10 cellular contexts compared by ENCODE assay signal in genomic region chr15:49675051-49675450, GRCh38. TPM values are rescaled to one million over a fixed set of nuclear protein-coding genes. Genes with fewer than 3 reads are reported as not detected.
A peak's percentile ranks its signal among the peaks of the same experiment; 100 is the strongest.
DNase-seq lines count a peak whose midpoint lies in the region; TF ChIP-seq lines count a peak whose summit lies in the region.
"Had no signal": no experiment of that assay in that cellular context is flagged by ENCODE, and none has a peak within 500 bp of the region (broad histone marks: within the 10 kb centered on the region; RNA-seq: fewer than 3 reads in every experiment).

No MANE protein-coding gene starts in this region.

- H3K4me2 ChIP-seq in fibroblast of lung (ENCODE audit: extremely low read depth, insufficient read depth, low read length): no peak overlapping the region
- peak overlapping the region; percentile 32 for H3K4me2 ChIP-seq in skeletal muscle satellite cell (ENCODE audit: low read length)

- H3K4me1 ChIP-seq in fibroblast of lung (ENCODE audit: control insufficient read depth, extremely low read depth, insufficient read depth, low read length) (peaks cover 2% of the 10 kb centered on the region), skeletal muscle satellite cell (ENCODE audit: control insufficient read depth, insufficient read depth, low read length) (peaks cover 14% of the 10 kb centered on the region)
- H3K4me1 ChIP-seq in CD4-positive, alpha-beta memory T cell (ENCODE audit: insufficient read depth, low read length): no peaks in the 10 kb centered on the region

- no peaks in the 10 kb centered on the region for H3K79me2 ChIP-seq in fibroblast of lung (ENCODE audit: control insufficient read depth, insufficient read depth, low read length)

- H3K9ac ChIP-seq in fibroblast of lung (ENCODE audit: insufficient read depth, low read length) (no peak overlapping the region), skeletal muscle satellite cell (ENCODE audit: low read depth, low read length) (no peak overlapping the region)

- peak in 1 of 2 donors; percentile 18 for TF ChIP-seq CTCF in fibroblast of lung (conservative IDR thresholded peaks at IDR 0.05 in 1 of 2, IDR thresholded peaks at IDR 0.05 in 1 of 2; ENCODE audit: low read depth in 1 of 2, low read length in 2 of 2)

- CTCF ChIA-PET in CD4-positive, alpha-beta memory T cell (lab: Charles Lee; ENCODE audit: partially characterized antibody): no interaction called here

- H3K27me3 ChIP-seq in fibroblast of lung (ENCODE audit: control insufficient read depth, insufficient read depth, low read length) (no peaks in the 10 kb centered on the region), skeletal muscle satellite cell (ENCODE audit: control insufficient read depth, insufficient read depth, low read length) (no peaks in the 10 kb centered on the region)
- H3K27me3 ChIP-seq in CD4-positive, alpha-beta memory T cell (ENCODE audit: insufficient read depth, low read length): peaks cover 3% of the 10 kb centered on the region

- H3K36me3 ChIP-seq in fibroblast of lung (ENCODE audit: control insufficient read depth, insufficient read depth, low read length): no peaks in the 10 kb centered on the region
- H3K36me3 ChIP-seq in skeletal muscle satellite cell (ENCODE audit: insufficient read depth, low read length): no peaks in the 10 kb centered on the region
- no peaks in the 10 kb centered on the region for H3K36me3 ChIP-seq in CD4-positive, alpha-beta memory T cell (ENCODE audit: insufficient read depth, low read length)

- H3K4me3 ChIP-seq in fibroblast of lung (replicated peaks in 1 of 4; ENCODE audit: control extremely low read depth in 1 of 4, insufficient read depth in 1 of 4, low read depth in 3 of 4, low read length in 4 of 4) (no peak overlapping the region), skeletal muscle satellite cell (ENCODE audit: low read length) (no peak overlapping the region)
- no peak overlapping the region for H3K4me3 ChIP-seq in CD4-positive, alpha-beta memory T cell (ENCODE audit: low read length in 2 of 2)

- H3K9me3 ChIP-seq in fibroblast of lung (ENCODE audit: control insufficient read depth, insufficient read depth, low read depth, low read length): no peaks in the 10 kb centered on the region
- H3K9me3 ChIP-seq in skeletal muscle satellite cell (replicated peaks; ENCODE audit: low read length): no peaks in the 10 kb centered on the region
- H3K9me3 ChIP-seq in CD4-positive, alpha-beta memory T cell (ENCODE audit: control insufficient read depth in 1 of 2, low read length in 2 of 2): no peaks in the 10 kb centered on the region

- H3K9me3 Mint-ChIP-seq in CD4-positive, alpha-beta memory T cell: no peaks in the 10 kb centered on the region
- H3K9me3 Mint-ChIP-seq: activated naive CD4-positive, alpha-beta T cell treated with anti-CD3 and anti-CD28 coated beads for 36 hours had no signal

- no peaks in the 10 kb centered on the region for H3K36me3 Mint-ChIP-seq in CD4-positive, alpha-beta memory T cell

- POLR2A ChIA-PET in CD4-positive, alpha-beta memory T cell (lab: Charles Lee; ENCODE audit: partially characterized antibody): no interaction called here

- DNase-seq in GM04504 (ENCODE audit: low read depth): peak; percentile 76
- DNase-seq in RKO (ENCODE audit: low spot score): peak; percentile 78
- peak; percentile 58 to 88 for DNase-seq in fibroblast of lung (ENCODE audit: low read depth in 2 of 2)
- DNase-seq in CD4-positive, alpha-beta memory T cell: no peak
- no peak for DNase-seq in NCI-H774 (lab: John Stamatoyannopoulos, UW)
- DNase-seq in activated effector memory CD4-positive, alpha-beta T cell treated with Interleukin-2 at 50 U/mL for 16 hours: no peak
- no peak for DNase-seq in anterior cingulate cortex (lab: John Stamatoyannopoulos, UW)
- DNase-seq: activated naive CD4-positive, alpha-beta T cell treated with anti-CD3 and anti-CD28 coated beads for 36 hours; effector memory CD4-positive, alpha-beta T cell had no signal

- H3K4me1 Mint-ChIP-seq in CD4-positive, alpha-beta memory T cell: no peaks in the 10 kb centered on the region

- no peak overlapping the region for H2AFZ ChIP-seq in fibroblast of lung (ENCODE audit: low read length)

- no peak overlapping the region for H3K4me3 Mint-ChIP-seq in CD4-positive, alpha-beta memory T cell
- H3K4me3 Mint-ChIP-seq: activated naive CD4-positive, alpha-beta T cell treated with anti-CD3 and anti-CD28 coated beads for 36 hours had no signal

- intact Hi-C loops in CD4-positive, alpha-beta memory T cell (cut with micrococcal nuclease): no loop called here

- peaks cover 13 to 20% of the 10 kb centered on the region in 2 donors for H3K27me3 Mint-ChIP-seq in CD4-positive, alpha-beta memory T cell

- no peak overlapping the region for H3K27ac Mint-ChIP-seq in CD4-positive, alpha-beta memory T cell
- H3K27ac Mint-ChIP-seq: activated naive CD4-positive, alpha-beta T cell treated with anti-CD3 and anti-CD28 coated beads for 36 hours had no signal

- H4K20me1 ChIP-seq in fibroblast of lung (ENCODE audit: control insufficient read depth, extremely low read depth, insufficient read depth, low read length): no peaks in the 10 kb centered on the region

- no peak overlapping the region for H3K27ac ChIP-seq in fibroblast of lung (ENCODE audit: insufficient read depth, low read length)
- no peak overlapping the region for H3K27ac ChIP-seq in CD4-positive, alpha-beta memory T cell (ENCODE audit: low read depth, low read length)

RNA-seq across cellular contexts. Expression of gene DTWD1, which starts 54.2 kb away (rescaled TPM):
- 68.8 and 156 TPM in 2 replicates for total RNA-seq in fibroblast of lung
- polyA plus RNA-seq in fibroblast of lung: 43.0 and 61.8 TPM in 2 replicates
- 39.1 and 46.1 TPM in 2 replicates for polyA plus RNA-seq in fibroblast of lung (2012)
- 1.3 and 1.8 TPM in 2 replicates for polyA minus RNA-seq in fibroblast of lung (ENCODE audit: low replicate concordance)
- 21.3 and 24.5 TPM in 2 replicates for total RNA-seq in skeletal muscle satellite cell (2012; rRNA removed)
- 10 to 100 TPM; 28.7 to 29.9 TPM for total RNA-seq in CD4-positive, alpha-beta memory T cell
- polyA plus RNA-seq in CD4-positive, alpha-beta memory T cell: 10 to 100 TPM; 19.8 to 21.8 TPM

RNA-seq across cellular contexts. Expression of gene FAM227B, which starts 54.4 kb away (rescaled TPM):
- total RNA-seq in fibroblast of lung: 5.4 and 9.7 TPM in 2 replicates
- polyA plus RNA-seq in fibroblast of lung: 2.7 and 2.9 TPM in 2 replicates
- polyA plus RNA-seq in fibroblast of lung (2012): 3.1 and 3.2 TPM in 2 replicates
- 1.6 TPM in 1 of 2 replicates, not detected in the other for polyA minus RNA-seq in fibroblast of lung (ENCODE audit: low replicate concordance)
- 2.0 and 2.3 TPM in 2 replicates for total RNA-seq in skeletal muscle satellite cell (2012; rRNA removed)
- total RNA-seq in CD4-positive, alpha-beta memory T cell: 10 to 100 TPM; 11.5 to 13.6 TPM
- 10 to 100 TPM; 12.8 to 18.4 TPM for polyA plus RNA-seq in CD4-positive, alpha-beta memory T cell

Comparison
In these comparisons a context has a peak if more than half of its experiments do, and no peak if none do; other contexts are left out.
1. DNase-seq: peak in GM04504 (single experiment), RKO (single experiment) and fibroblast of lung (2 of 2); none in CD4-positive, alpha-beta memory T cell (0 of 5), NCI-H774 (single experiment), activated effector memory CD4-positive, alpha-beta T cell treated with Interleukin-2 at 50 U/mL for 16 hours (single experiment) and anterior cingulate cortex (0 of 58).